ENCODE assay signal across 24 cellular contexts in genomic region chr2:161382747-161383146, GRCh38. TPM values are rescaled to one million over a fixed set of nuclear protein-coding genes. Genes with fewer than 3 reads are reported as not detected.
"Had no signal": no experiment of that assay in that cellular context is flagged by ENCODE, and none has a peak within 500 bp of the region (broad histone marks: within the 10 kb centered on the region; RNA-seq: fewer than 3 reads in every experiment).

No MANE protein-coding gene starts in this region.

- H3K36me3 ChIP-seq: ovary, thyroid gland had no signal

- H3K27ac ChIP-seq: epithelial cell of prostate, esophagus muscularis mucosa, gastrocnemius medialis, neural progenitor cell, ovary, right atrium auricular region, suprapubic skin, thyroid gland had no signal

- H2AFZ ChIP-seq: neural progenitor cell had no signal

- H3K36me3 Mint-ChIP-seq: natural killer cell treated with Interleukin-12 subunit alpha and Interleukin-12 subunit beta and Interleukin-15 and Interleukin-18, amount 100 ng/mL, for 72 hours had no signal

- H3K27me3 ChIP-seq: esophagus muscularis mucosa, gastrocnemius medialis, neural progenitor cell, ovary, right atrium auricular region, suprapubic skin, thyroid gland had no signal

- ATAC-seq: effector memory CD8-positive, alpha-beta T cell; gastrocnemius medialis; left colon; left ventricle myocardium superior; natural killer cell treated with Interleukin-12 subunit alpha and Interleukin-12 subunit beta and Interleukin-15 and Interleukin-18, amount 100 ng/mL, for 72 hours had no signal

- H3K4me2 ChIP-seq: neural progenitor cell had no signal

- H3K27me3 Mint-ChIP-seq: dendritic cell treated with granulocyte-macrophage colony-stimulating factor and Interleukin-4, amounts not matched to agents 40 ng/mL and 50 ng/mL, for 4 days; effector memory CD8-positive, alpha-beta T cell; natural killer cell treated with Interleukin-12 subunit alpha and Interleukin-12 subunit beta and Interleukin-15 and Interleukin-18, amount 100 ng/mL, for 72 hours; type B pancreatic cell had no signal

- H3K9me3 Mint-ChIP-seq: dendritic cell treated with granulocyte-macrophage colony-stimulating factor and Interleukin-4, amounts not matched to agents 40 ng/mL and 50 ng/mL, for 4 days; effector memory CD8-positive, alpha-beta T cell; natural killer cell treated with Interleukin-12 subunit alpha and Interleukin-12 subunit beta and Interleukin-15 and Interleukin-18, amount 100 ng/mL, for 72 hours; neural progenitor cell; type B pancreatic cell had no signal

- H3K4me3 Mint-ChIP-seq: dendritic cell treated with granulocyte-macrophage colony-stimulating factor and Interleukin-4, amounts not matched to agents 40 ng/mL and 50 ng/mL, for 4 days; effector memory CD8-positive, alpha-beta T cell; natural killer cell treated with Interleukin-12 subunit alpha and Interleukin-12 subunit beta and Interleukin-15 and Interleukin-18, amount 100 ng/mL, for 72 hours; neural progenitor cell; type B pancreatic cell had no signal

- H3K4me3 ChIP-seq: esophagus muscularis mucosa, gastrocnemius medialis, lung, neural progenitor cell, ovary, right atrium auricular region, suprapubic skin, thyroid gland had no signal

- DNase-seq: effector memory CD8-positive, alpha-beta T cell; gastrocnemius medialis; glutamatergic neuron; left colon; left ventricle myocardium superior; mesenchymal stem cell; midbrain; nucleus accumbens; ovary; small intestine; stimulated activated CD4-positive, alpha-beta T cell treated with anti-CD3 and anti-CD28 coated beads, Interleukin-12 subunit alpha, Interleukin-12 subunit beta, amount 100 ng/mL, for 4 hours; stimulated activated naive CD4-positive, alpha-beta T cell treated with Interleukin-2 at 50 U/mL for 16 hours; thyroid gland had no signal

- H3K27ac Mint-ChIP-seq: dendritic cell treated with granulocyte-macrophage colony-stimulating factor and Interleukin-4, amounts not matched to agents 40 ng/mL and 50 ng/mL, for 4 days; effector memory CD8-positive, alpha-beta T cell; natural killer cell treated with Interleukin-12 subunit alpha and Interleukin-12 subunit beta and Interleukin-15 and Interleukin-18, amount 100 ng/mL, for 72 hours; neural progenitor cell; type B pancreatic cell had no signal

- H3K4me1 Mint-ChIP-seq: neural progenitor cell had no signal

- H3K9me3 ChIP-seq: esophagus muscularis mucosa, gastrocnemius medialis, ovary, right atrium auricular region, suprapubic skin, thyroid gland had no signal

- H3K4me1 ChIP-seq: esophagus muscularis mucosa, neural progenitor cell, right atrium auricular region, suprapubic skin, thyroid gland had no signal

RNA-seq across cellular contexts. Expression of gene TBR1, which starts 33.4 kb away (rescaled TPM):
- total RNA-seq: esophagus muscularis mucosa, fibroblast of villous mesenchyme, gastrocnemius medialis, left colon, left ventricle myocardium superior, lung, ovary, posterior vena cava, right atrium auricular region, suprapubic skin had no signal
- polyA plus RNA-seq: ovary, small intestine had no signal
